Comparison of ENCODE assay signal across 15 cellular contexts in the genomic region with DNA sequence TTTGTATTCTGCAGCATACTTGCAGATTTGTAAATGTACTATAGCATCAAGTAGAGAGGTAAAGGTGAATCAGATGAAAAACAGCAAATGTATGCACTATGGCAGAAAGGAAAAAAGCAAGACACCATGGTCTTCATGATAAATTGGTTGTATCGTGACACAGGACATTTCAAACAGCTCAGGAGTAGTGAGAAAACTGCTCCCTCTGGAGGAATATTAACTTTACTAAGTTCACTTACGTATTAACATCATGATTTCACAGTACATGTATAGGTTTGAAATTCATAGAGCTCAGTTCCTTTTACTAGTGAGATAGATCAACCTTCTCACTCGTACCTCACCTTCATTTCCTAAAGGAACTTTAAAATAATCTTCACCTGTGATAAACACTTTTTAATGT. TPM values are rescaled to one million over a fixed set of nuclear protein-coding genes. Genes with fewer than 3 reads are reported as not detected.
DNase-seq lines count a peak whose midpoint lies in the region; ATAC-seq, FAIRE-seq and TF ChIP-seq lines count a peak whose summit lies in the region.
"Had no signal": no experiment of that assay in that cellular context is flagged by ENCODE, and none has a peak within 500 bp of the region (broad histone marks: within the 10 kb centered on the region; RNA-seq: fewer than 3 reads in every experiment).

No MANE protein-coding gene starts in this region.

- H3K9me2 ChIP-seq in GM23338 (ENCODE audit: insufficient read depth) (no peaks in the 10 kb centered on the region), PC-3 (replicated peaks; ENCODE audit: low read length) (no peaks in the 10 kb centered on the region)
- H3K9me2 ChIP-seq: SK-N-SH had no signal

- BruUV-seq in PC-3 (replicated peaks; lab: Mats Ljungman, UMichigan), result no TSS peak

- ATAC-seq in GM23338 (no peak), PC-3 (peak; percentile 19; the same call in 1 of the 2 replicates), left colon (peak; percentile 19)
- ATAC-seq: stimulated activated memory B cell treated with anti-CD40 and anti-IgM and Interleukin-4, amounts not matched to agents 10 μg/mL and 1 μg/mL and 100 μg/mL, for 72 hours had no signal

- H4K20me1 ChIP-seq in GM23338 (replicated peaks; ENCODE audit: insufficient read depth), result no peaks in the 10 kb centered on the region
- peaks cover 34% of the 10 kb centered on the region for H4K20me1 ChIP-seq in PC-3 (ENCODE audit: low read length)

- H3K4me1 Mint-ChIP-seq in GM23338, result peaks cover 37% of the 10 kb centered on the region

- H3K4me3 ChIP-seq in GM23338 (no peak overlapping the region), PC-3 (ENCODE audit: low read length) (no peak overlapping the region), kidney (ENCODE audit: low read length in 2 of 2) (no peak overlapping the region)
- no peak overlapping the region for H3K4me3 ChIP-seq in effector memory CD4-positive, alpha-beta T cell (ENCODE audit: insufficient read depth, low read depth, low read length, poor library complexity, severe bottlenecking)

- H3K27ac Mint-ChIP-seq in GM23338, result no peak overlapping the region
- H3K27ac Mint-ChIP-seq: stimulated activated memory B cell treated with anti-CD40 and anti-IgM and Interleukin-4, amounts not matched to agents 10 μg/mL and 1 μg/mL and 100 μg/mL, for 72 hours had no signal

- H3K4me3 Mint-ChIP-seq in GM23338, result no peak overlapping the region
- H3K4me3 Mint-ChIP-seq: stimulated activated memory B cell treated with anti-CD40 and anti-IgM and Interleukin-4, amounts not matched to agents 10 μg/mL and 1 μg/mL and 100 μg/mL, for 72 hours had no signal

- DNase-seq in NCI-H1092 treated with DMSO at 0.1 percent for 48 hours (lab: John Stamatoyannopoulos, UW), result peak; percentile 23
- DNase-seq in NCI-H1092 (lab: John Stamatoyannopoulos, UW), result no peak
- peak; percentile 21 for DNase-seq in GM23338 (ENCODE audit: low spot score)
- DNase-seq in PC-3, result peak; percentile 30
- no peak for DNase-seq in left colon
- DNase-seq in glomerular visceral epithelial cell (ENCODE audit: extremely low spot score), result no peak
- no peak for DNase-seq in effector memory CD4-positive, alpha-beta T cell
- no peak for DNase-seq in kidney
- DNase-seq: brain microvascular endothelial cell; mesenchymal stem cell; NK-92 treated with Interleukin-12 subunit alpha and Interleukin-12 subunit beta, amount 100 ng/mL, for 24 hours; SK-N-SH had no signal

- peaks cover 31% of the 10 kb centered on the region for H3K4me1 ChIP-seq in GM23338 (ENCODE audit: insufficient read depth)
- peaks cover 24% of the 10 kb centered on the region for H3K4me1 ChIP-seq in PC-3 (ENCODE audit: insufficient read depth, low read length)
- peaks cover 3% of the 10 kb centered on the region for H3K4me1 ChIP-seq in effector memory CD4-positive, alpha-beta T cell (ENCODE audit: control insufficient read depth, insufficient read depth, low read length, poor library complexity, severe bottlenecking)
- peaks cover 0 to 7% of the 10 kb centered on the region in 2 donors for H3K4me1 ChIP-seq in kidney (ENCODE audit: control insufficient read depth in 1 of 2, insufficient read depth in 1 of 2, low read depth in 1 of 2, low read length in 2 of 2)

- POLR2A ChIA-PET in PC-3 (lab: Charles Lee; ENCODE audit: unreplicated experiment), result interaction anchor here (0.5 kb wide), 1 partner anchor 99 kb away, joined by 6 read pairs; no protein-coding TSS in a partner anchor

- CTCF ChIA-PET in PC-3 (lab: Charles Lee), result interaction anchor here (0.6 to 1.0 kb wide), 3 partner anchors 26 to 241 kb away, joined by 3 read pairs; no protein-coding TSS in a partner anchor

- TF ChIP-seq CTCF in GM23338 (conservative IDR thresholded peaks at IDR 0.05; ENCODE audit: low read depth in 2 of 2), result peak; percentile 30 to 34; a peak in 2 of 4 replicates
- peak; percentile 51; the same call in 1 of the 2 replicates for TF ChIP-seq CTCF in PC-3 (conservative IDR thresholded peaks at IDR 0.05; ENCODE audit: low read depth, low read length)
- no peak for TF ChIP-seq CTCF in kidney (IDR thresholded peaks at IDR 0.05; ENCODE audit: borderline replicate concordance, extremely low read depth, insufficient read depth)

- H2AFZ ChIP-seq in GM23338, result no peak overlapping the region
- no peak overlapping the region for H2AFZ ChIP-seq in PC-3 (ENCODE audit: low read length)

- FAIRE-seq in kidney (lab: Jason Lieb, UNC), result no peak
- FAIRE-seq: urothelium cell line had no signal

- H3F3A ChIP-seq in GM23338 (replicated peaks; ENCODE audit: low read depth) (no peaks in the 10 kb centered on the region), PC-3 (ENCODE audit: low read length, unreplicated experiment) (peaks cover 4% of the 10 kb centered on the region)

- H3K9ac ChIP-seq in PC-3 (ENCODE audit: low read length), result no peak overlapping the region
- no peak overlapping the region for H3K9ac ChIP-seq in kidney (ENCODE audit: low read length in 2 of 2)
- H3K9ac ChIP-seq: SK-N-SH had no signal

- H3K79me2 ChIP-seq in GM23338 (replicated peaks; ENCODE audit: insufficient read depth) (peaks cover 64% of the 10 kb centered on the region), PC-3 (ENCODE audit: low read length) (peaks cover 40% of the 10 kb centered on the region)

- no peaks in the 10 kb centered on the region for H3K27me3 Mint-ChIP-seq in GM23338 (ENCODE audit: insufficient read depth, low read depth, poor library complexity)
- H3K27me3 Mint-ChIP-seq: stimulated activated memory B cell treated with anti-CD40 and anti-IgM and Interleukin-4, amounts not matched to agents 10 μg/mL and 1 μg/mL and 100 μg/mL, for 72 hours had no signal

- H3K27ac ChIP-seq in GM23338 (ENCODE audit: low read depth) (no peak overlapping the region), PC-3 (ENCODE audit: low read length) (no peak overlapping the region), kidney (ENCODE audit: low read depth in 2 of 2, low read length in 2 of 2) (no peak overlapping the region)
- H3K27ac ChIP-seq in effector memory CD4-positive, alpha-beta T cell (ENCODE audit: insufficient read depth, low read length, poor library complexity, severe bottlenecking), result no peak overlapping the region
- H3K27ac ChIP-seq: brain microvascular endothelial cell, neutrophil had no signal

- no peaks in the 10 kb centered on the region for H3K9me3 Mint-ChIP-seq in GM23338
- H3K9me3 Mint-ChIP-seq: stimulated activated memory B cell treated with anti-CD40 and anti-IgM and Interleukin-4, amounts not matched to agents 10 μg/mL and 1 μg/mL and 100 μg/mL, for 72 hours had no signal

- no peaks in the 10 kb centered on the region for H3K27me3 ChIP-seq in GM23338 (ENCODE audit: insufficient read depth)
- H3K27me3 ChIP-seq in PC-3 (ENCODE audit: low read length), result no peaks in the 10 kb centered on the region
- no peaks in the 10 kb centered on the region for H3K27me3 ChIP-seq in effector memory CD4-positive, alpha-beta T cell (replicated peaks; ENCODE audit: control insufficient read depth, insufficient read depth, low read length, poor library complexity, severe bottlenecking)
- H3K27me3 ChIP-seq: brain microvascular endothelial cell, neutrophil had no signal

- H3K9me3 ChIP-seq in PC-3 (ENCODE audit: low read length), result no peaks in the 10 kb centered on the region
- no peaks in the 10 kb centered on the region for H3K9me3 ChIP-seq in effector memory CD4-positive, alpha-beta T cell (ENCODE audit: control insufficient read depth, low read length)
- no peaks in the 10 kb centered on the region for H3K9me3 ChIP-seq in kidney (ENCODE audit: control insufficient read depth in 1 of 2, low read length in 2 of 2)
- H3K9me3 ChIP-seq: neutrophil, SK-N-SH had no signal

- intact Hi-C loops in PC-3 (cut with micrococcal nuclease), result loop anchor here (1.0 to 2.0 kb wide), 2 partner anchors 107 to 435 kb away; no protein-coding TSS in a partner anchor
- intact Hi-C loops in left colon (cut with DNase I, micrococcal nuclease), result no loop called here
- intact Hi-C loops in kidney (cut with DNase I), result no loop called here

- H3K36me3 Mint-ChIP-seq in GM23338 (ENCODE audit: low read depth), result peaks cover 27% of the 10 kb centered on the region

- peaks cover 4% of the 10 kb centered on the region for H3K36me3 ChIP-seq in GM23338 (ENCODE audit: insufficient read depth)
- peaks cover 37% of the 10 kb centered on the region for H3K36me3 ChIP-seq in PC-3 (ENCODE audit: low read depth, low read length)
- peaks cover 31% of the 10 kb centered on the region for H3K36me3 ChIP-seq in effector memory CD4-positive, alpha-beta T cell (ENCODE audit: control insufficient read depth, insufficient read depth, low read length)
- H3K36me3 ChIP-seq in kidney (ENCODE audit: control insufficient read depth in 1 of 2, insufficient read depth in 2 of 2, low read length in 2 of 2), result peaks cover 26 to 33% of the 10 kb centered on the region in 2 donors

- H3K4me2 ChIP-seq in GM23338 (no peak overlapping the region), PC-3 (ENCODE audit: low read length) (no peak overlapping the region)
- H3K4me2 ChIP-seq: SK-N-SH had no signal

TF ChIP-seq in GM23338, 12 proteins besides CTCF, POLR2A, EP300 and RAD21 (continues in another document):
- TF ChIP-seq CREB1 (CRISPR knock-in tag; IDR thresholded peaks at IDR 0.05; ENCODE audit: low read depth) (no peak), JUNB (IDR thresholded peaks at IDR 0.05; ENCODE audit: unreplicated experiment) (no peak)

RNA-seq across cellular contexts. Expression of a gene that starts 6.5 kb away (rescaled TPM):
- total RNA-seq in GM23338 (2014; rRNA removed; shearing (Covaris generic)), result 24.4 TPM in 2 replicates
- polyA plus RNA-seq in GM23338 (2016; fragmentation: Nextera tagmentation; extraction: Ambion mirVana), result 44.4 and 49.7 TPM in 2 replicates
- 7.8 and 8.5 TPM in 2 replicates for total RNA-seq in PC-3 (2014; rRNA removed)
- total RNA-seq in left colon, result 10 to 100 TPM; 14.4 to 21.2 TPM
- 28.8 TPM for total RNA-seq in kidney
- 21.4 TPM for polyA plus RNA-seq in kidney (ENCODE audit: insufficient read depth, low read depth, low replicate concordance)

Comparison
In these comparisons a context has a peak if more than half of its experiments do, and no peak if none do; other contexts are left out.
1. DNase-seq: peak in NCI-H1092 treated with DMSO at 0.1 percent for 48 hours (single experiment), GM23338 (single experiment) and PC-3 (single experiment); none in NCI-H1092 (single experiment), left colon (0 of 2), glomerular visceral epithelial cell (single experiment), effector memory CD4-positive, alpha-beta T cell (0 of 3) and kidney (single experiment).